Comparison of ENCODE assay signal across 10 cellular contexts in genomic region chr6:109478848-109479624, GRCh38. TPM values are rescaled to one million over a fixed set of nuclear protein-coding genes. Genes with fewer than 3 reads are reported as not detected.
DNase-seq lines count a peak whose midpoint lies in the region; FAIRE-seq and TF ChIP-seq lines count a peak whose summit lies in the region.
"Had no signal": no experiment of that assay in that cellular context is flagged by ENCODE, and none has a peak within 500 bp of the region (broad histone marks: within the 10 kb centered on the region; RNA-seq: fewer than 3 reads in every experiment).

No MANE protein-coding gene starts in this region.

- H3K4me3 ChIP-seq in ACC112 (ENCODE audit: low read depth, low read length) (peak overlapping the region; percentile 25), HEK293 (ENCODE audit: low read depth, low read length) (no peak overlapping the region), keratinocyte (ENCODE audit: control insufficient read depth in 2 of 3, extremely low read depth in 1 of 3, insufficient read depth in 2 of 3, low read depth in 1 of 3, low read length in 3 of 3) (no peak overlapping the region)

- TF ChIP-seq CTCF in HEK293 (tag by site-specific recombination; IDR thresholded peaks at IDR 0.05), result no peak
- TF ChIP-seq CTCF in keratinocyte (optimal IDR thresholded peaks at IDR 0.05 in 1 of 3, IDR thresholded peaks at IDR 0.05 in 1 of 3, conservative IDR thresholded peaks at IDR 0.05 in 1 of 3; ENCODE audit: extremely low read depth in 1 of 3, insufficient read depth in 2 of 3, low read length in 3 of 3), result no peak

- POLR2A ChIA-PET in HEK293 (lab: Yijun Ruan, JAX), result interaction anchor here (0.7 to 2.3 kb wide), 6 partner anchors 10 to 579 kb away, joined by 3 to 4 read pairs (median 4); partner anchors contain the start of genes PPIL6 and SMPD2

- no peaks in the 10 kb centered on the region for H3K9me3 ChIP-seq in HEK293 (ENCODE audit: control insufficient read depth, insufficient read depth, low read depth, low read length)
- no peaks in the 10 kb centered on the region for H3K9me3 ChIP-seq in keratinocyte (ENCODE audit: control insufficient read depth, low read depth, low read length)

- H4K20me1 ChIP-seq in keratinocyte (ENCODE audit: control insufficient read depth, extremely low read depth, insufficient read depth, low read length), result peaks cover 3% of the 10 kb centered on the region

- peak overlapping the region; percentile 99 for H3K4me3 Mint-ChIP-seq in activated naive CD8-positive, alpha-beta T cell

- H3K27me3 ChIP-seq in ACC112 (ENCODE audit: insufficient read depth, low read length), result no peaks in the 10 kb centered on the region
- H3K27me3 ChIP-seq in keratinocyte (ENCODE audit: control insufficient read depth, extremely low read depth, insufficient read depth, low read length), result no peaks in the 10 kb centered on the region

- peaks cover 75% of the 10 kb centered on the region for H3K4me1 Mint-ChIP-seq in activated naive CD8-positive, alpha-beta T cell (ENCODE audit: low read depth)

- FAIRE-seq in keratinocyte (lab: Jason Lieb, UNC), result no peak
- FAIRE-seq: colon had no signal

- H3K27me3 Mint-ChIP-seq in activated naive CD8-positive, alpha-beta T cell, result no peaks in the 10 kb centered on the region

- H3K79me2 ChIP-seq in ACC112 (ENCODE audit: control insufficient read depth, insufficient read depth, low read length, unreplicated experiment) (peaks cover 46% of the 10 kb centered on the region), keratinocyte (ENCODE audit: control insufficient read depth, insufficient read depth, low read length) (peaks cover 53% of the 10 kb centered on the region)

- H2AFZ ChIP-seq in ACC112 (ENCODE audit: low read length, unreplicated experiment) (no peak overlapping the region), keratinocyte (ENCODE audit: control insufficient read depth, low read length) (no peak overlapping the region)

- CTCF ChIA-PET in HEK293 (lab: Yijun Ruan, JAX), result interaction anchor here (1.0 kb wide), 2 partner anchors 19 to 291 kb away, joined by 6 read pairs; no protein-coding TSS in a partner anchor

- peak overlapping the region; percentile 52 for H3K4me2 ChIP-seq in keratinocyte (ENCODE audit: control insufficient read depth, extremely low read depth, insufficient read depth, low read depth, low read length)

- peak overlapping the region; percentile 84 for H3K27ac Mint-ChIP-seq in activated naive CD8-positive, alpha-beta T cell

- no peak overlapping the region for H3K9ac ChIP-seq in keratinocyte (ENCODE audit: control insufficient read depth, extremely low read depth, insufficient read depth, low read length)

- H3K27ac ChIP-seq in ACC112 (ENCODE audit: low read depth, low read length), result no peak overlapping the region
- H3K27ac ChIP-seq in HEK293 (ENCODE audit: extremely low read depth, low read depth, low read length), result no peak overlapping the region
- no peak overlapping the region for H3K27ac ChIP-seq in keratinocyte (ENCODE audit: control insufficient read depth, insufficient read depth, low read length)

- DNase-seq in keratinocyte (ENCODE audit: low read depth, low spot score) (no peak), DMS79 treated with DMSO at 0.1 percent for 48 hours (lab: John Stamatoyannopoulos, UW) (no peak), NCI-H510A (lab: John Stamatoyannopoulos, UW) (no peak), OCI-M2 (lab: John Stamatoyannopoulos, UW; ENCODE audit: unreplicated experiment) (no peak), NCI-H1092 treated with DMSO at 0.1 percent for 48 hours (lab: John Stamatoyannopoulos, UW) (no peak)
- DNase-seq: NCI-H187 treated with DMSO at 0.1 percent for 48 hours had no signal

- H3K36me3 ChIP-seq in ACC112 (ENCODE audit: insufficient read depth, low read length) (peaks cover 20% of the 10 kb centered on the region), HEK293 (ENCODE audit: control insufficient read depth in 2 of 2, insufficient read depth in 1 of 2, low read length in 2 of 2) (peaks cover 16 to 72% of the 10 kb centered on the region in 2 experiments; a peak in 2 of 3 replicates), keratinocyte (ENCODE audit: control insufficient read depth in 2 of 2, extremely low read depth in 1 of 2, insufficient read depth in 2 of 2, low read length in 2 of 2) (peaks cover 14 to 28% of the 10 kb centered on the region in 2 experiments)

- H3K36me3 Mint-ChIP-seq in activated naive CD8-positive, alpha-beta T cell, result peaks cover 31% of the 10 kb centered on the region

- H3K4me1 ChIP-seq in ACC112 (ENCODE audit: control insufficient read depth, insufficient read depth, low read length, unreplicated experiment), result peaks cover 34% of the 10 kb centered on the region
- 0 out of 2 replicates have a peak, but pooled peaks cover 3% of the 10 kb centered on the region for H3K4me1 ChIP-seq in HEK293 (ENCODE audit: control insufficient read depth, insufficient read depth, low read length)
- peaks cover 26% of the 10 kb centered on the region for H3K4me1 ChIP-seq in keratinocyte (ENCODE audit: control insufficient read depth, extremely low read depth, insufficient read depth, low read length)

- dilution Hi-C loops in keratinocyte (cut with MboI; ENCODE audit: extremely low pct_ligation_motif_present, low sequenced_read_pairs), result no loop called here

- no peaks in the 10 kb centered on the region for H3K9me3 Mint-ChIP-seq in activated naive CD8-positive, alpha-beta T cell (ENCODE audit: low read depth)

- H3K9me1 ChIP-seq in keratinocyte (ENCODE audit: control insufficient read depth, extremely low read depth, insufficient read depth, low read length), result peaks cover 3% of the 10 kb centered on the region

TF ChIP-seq in HEK293, 187 proteins besides CTCF, POLR2A, EP300 and RAD21:
- TF ChIP-seq ZBTB20 (tag by site-specific recombination; IDR thresholded peaks at IDR 0.05) (peak; percentile 40; the same call in 1 of the 2 replicates), ZFP41 (tag by site-specific recombination; IDR thresholded peaks at IDR 0.05; ENCODE audit: borderline replicate concordance) (no peak)
TF ChIP-seq in HEK293: peak in this region for 1.

RNA-seq across cellular contexts. Expression of gene ZBTB24, which starts 4.0 kb away (rescaled TPM):
- polyA plus RNA-seq in keratinocyte, result 3.0 to 5.1 TPM (median 4.6 TPM) in 3 replicates
- polyA plus RNA-seq in keratinocyte (2011; ENCODE audit: low read depth), result 2.9 TPM
- 2.2 and 3.6 TPM in 2 replicates for polyA plus RNA-seq in keratinocyte (2011; cell fraction: cytosol; rRNA removed)
- 4.8 and 5.5 TPM in 2 replicates for polyA plus RNA-seq in keratinocyte (2011; cell fraction: nucleus; rRNA removed)
- 2.1 and 5.5 TPM in 2 replicates for polyA plus RNA-seq in keratinocyte (2012; ENCODE audit: low replicate concordance)
- 3.9 to 6.4 TPM (median 6.2 TPM) in 3 replicates for polyA minus RNA-seq in keratinocyte
- 3.6 TPM for polyA minus RNA-seq in keratinocyte (2011; cell fraction: cytosol; rRNA and poly(A)+ RNA removed)
- 3.5 and 6.9 TPM in 2 replicates for polyA minus RNA-seq in keratinocyte (2011; cell fraction: nucleus; rRNA and poly(A)+ RNA removed)

RNA-seq across cellular contexts. Expression of gene MICAL1, which starts 23.5 kb away (rescaled TPM):
- 25.6 to 37.6 TPM (median 29.8 TPM) in 3 replicates for polyA plus RNA-seq in keratinocyte
- polyA plus RNA-seq in keratinocyte (2011; ENCODE audit: low read depth), result 7.4 TPM
- 11.6 and 19.6 TPM in 2 replicates for polyA plus RNA-seq in keratinocyte (2011; cell fraction: cytosol; rRNA removed)
- 145 and 157 TPM in 2 replicates for polyA plus RNA-seq in keratinocyte (2011; cell fraction: nucleus; rRNA removed)
- polyA plus RNA-seq in keratinocyte (2012; ENCODE audit: low replicate concordance), result 11.8 and 32.3 TPM in 2 replicates
- 31.3 to 44.9 TPM (median 33.0 TPM) in 3 replicates for polyA minus RNA-seq in keratinocyte
- polyA minus RNA-seq in keratinocyte (2011; cell fraction: cytosol; rRNA and poly(A)+ RNA removed), result 42.6 TPM
- polyA minus RNA-seq in keratinocyte (2011; cell fraction: nucleus; rRNA and poly(A)+ RNA removed), result 39.6 and 50.9 TPM in 2 replicates

RNA-seq across cellular contexts. Expression of gene SMPD2, which starts 38.5 kb away (rescaled TPM):
- 11.7 to 15.8 TPM (median 13.2 TPM) in 3 replicates for polyA plus RNA-seq in keratinocyte
- 13.0 TPM for polyA plus RNA-seq in keratinocyte (2011; ENCODE audit: low read depth)
- polyA plus RNA-seq in keratinocyte (2011; cell fraction: cytosol; rRNA removed), result 10.9 and 11.2 TPM in 2 replicates
- polyA plus RNA-seq in keratinocyte (2011; cell fraction: nucleus; rRNA removed), result 17.6 and 18.8 TPM in 2 replicates
- polyA plus RNA-seq in keratinocyte (2012; ENCODE audit: low replicate concordance), result 9.6 and 13.6 TPM in 2 replicates
- polyA minus RNA-seq in keratinocyte, result 16.5 to 24.3 TPM (median 18.4 TPM) in 3 replicates
- polyA minus RNA-seq in keratinocyte (2011; cell fraction: cytosol; rRNA and poly(A)+ RNA removed), result 8.6 TPM
- 5.7 and 8.3 TPM in 2 replicates for polyA minus RNA-seq in keratinocyte (2011; cell fraction: nucleus; rRNA and poly(A)+ RNA removed)

RNA-seq across cellular contexts. Expression of gene PPIL6, which starts 38.6 kb away (rescaled TPM):
- polyA plus RNA-seq in keratinocyte, result 0.82 to 1.4 TPM (median 1.3 TPM) in 3 replicates
- polyA plus RNA-seq in keratinocyte (2011; ENCODE audit: low read depth), result 2.0 TPM
- polyA plus RNA-seq in keratinocyte (2011; cell fraction: cytosol; rRNA removed), result 1.1 and 1.8 TPM in 2 replicates
- polyA plus RNA-seq in keratinocyte (2011; cell fraction: nucleus; rRNA removed), result 0.90 and 1.0 TPM in 2 replicates
- polyA plus RNA-seq in keratinocyte (2012; ENCODE audit: low replicate concordance), result 0.48 and 1.7 TPM in 2 replicates
- polyA minus RNA-seq in keratinocyte, result 0.23 to 0.29 TPM in 2 of 3 replicates, not detected in the other
- polyA minus RNA-seq in keratinocyte (2011; cell fraction: cytosol; rRNA and poly(A)+ RNA removed), result not detected
- polyA minus RNA-seq in keratinocyte (2011; cell fraction: nucleus; rRNA and poly(A)+ RNA removed), result 1.4 TPM in 1 of 2 replicates, not detected in the other
